8 cellular contexts compared by ENCODE assay signal in genomic region chr20:29445050-29445907, GRCh38.
A peak's percentile ranks its signal among the peaks of the same experiment; 100 is the strongest.
DNase-seq lines count a peak whose midpoint lies in the region; ATAC-seq and TF ChIP-seq lines count a peak whose summit lies in the region.
"Not testable (repeated sequence)": the region's sequence is repeated elsewhere in the genome, so short reads cannot be mapped to it uniquely, and the experiment has no call there.

No MANE protein-coding gene starts in this region.

- H3K27me3 Mint-ChIP-seq in activated naive CD8-positive, alpha-beta T cell, result not testable (repeated sequence)

- ATAC-seq in foreskin keratinocyte, result peak; percentile 96

- not testable (repeated sequence) for TF ChIP-seq CTCF in foreskin keratinocyte (conservative IDR thresholded peaks at IDR 0.05)

- H3K9me3 Mint-ChIP-seq in activated naive CD8-positive, alpha-beta T cell (ENCODE audit: low read depth), result not testable (repeated sequence)

- H3K4me1 Mint-ChIP-seq in activated naive CD8-positive, alpha-beta T cell (ENCODE audit: low read depth), result peaks cover 20% of the 10 kb centered on the region

- not testable (repeated sequence) for H3K27ac ChIP-seq in foreskin keratinocyte

- H3K4me1 ChIP-seq in foreskin keratinocyte, result not testable (repeated sequence)

- H3K27me3 ChIP-seq in foreskin keratinocyte, result not testable (repeated sequence)

- peak overlapping the region; percentile 41 for H3K27ac Mint-ChIP-seq in activated naive CD8-positive, alpha-beta T cell

- DNase-seq in DMS53 treated with DMSO at 0.1 percent for 48 hours (lab: John Stamatoyannopoulos, UW; ENCODE audit: unreplicated experiment) (peak; percentile 15), H4 (ENCODE audit: low spot score) (peak; percentile 84), NCI-H2081 (lab: John Stamatoyannopoulos, UW) (peak; percentile 82 to 90), SW 1271 (lab: John Stamatoyannopoulos, UW) (peak; percentile 93 to 97), foreskin keratinocyte (peak in 1 of 2 donors; percentile 52), nucleus accumbens (lab: John Stamatoyannopoulos, UW) (peak in 36 of 56 donors; percentile 4 to 93 (median 47)), stromal cell of bone marrow (ENCODE audit: low read depth) (peak; percentile 33)

- peak overlapping the region; percentile 85 for H3K4me3 Mint-ChIP-seq in activated naive CD8-positive, alpha-beta T cell

- H3K36me3 Mint-ChIP-seq in activated naive CD8-positive, alpha-beta T cell, result not testable (repeated sequence)
